ENCODE assay signal across 19 cellular contexts in genomic region chr11:7563269-7563668, GRCh38. TPM values are rescaled to one million over a fixed set of nuclear protein-coding genes. Genes with fewer than 3 reads are reported as not detected.
A peak's percentile ranks its signal among the peaks of the same experiment; 100 is the strongest.
DNase-seq lines count a peak whose midpoint lies in the region; ATAC-seq, FAIRE-seq and TF ChIP-seq lines count a peak whose summit lies in the region.
"Had no signal": no experiment of that assay in that cellular context is flagged by ENCODE, and none has a peak within 500 bp of the region (broad histone marks: within the 10 kb centered on the region; RNA-seq: fewer than 3 reads in every experiment).

No MANE protein-coding gene starts in this region.

- no peaks in the 10 kb centered on the region for H3K79me2 ChIP-seq in HepG2 (ENCODE audit: insufficient read depth, low read length)

- 86% methylated on average over 2 of the region's 2 CpGs for WGBS in HepG2 (ENCODE audit: low lambda C conversion rate)
- WGBS in right lobe of liver (ENCODE audit: insufficient coverage, low coverage, low lambda C conversion rate, missing lambda C conversion rate), result 74% methylated on average over 2 of the region's 2 CpGs

- H3K4me2 ChIP-seq in HepG2 (ENCODE audit: low read depth, low read length), result no peak overlapping the region

- in situ Hi-C loops in HepG2 (cut with HindIII; ENCODE audit: extremely low pct_ligation_motif_present, low pct_unique_long_range_greater_than_20kb), result no loop called here

- H3K4me1 Mint-ChIP-seq in WTC11 (peaks cover 41% of the 10 kb centered on the region), mesothelial cell of epicardium (peaks cover 60% of the 10 kb centered on the region)

- H3K4me3 ChIP-seq in HepG2 (replicated peaks in 1 of 3; ENCODE audit: insufficient read depth in 1 of 3, low read depth in 2 of 3, low read length in 3 of 3), result no peak overlapping the region
- no peak overlapping the region for H3K4me3 ChIP-seq in right lobe of liver

- H3K4me1 ChIP-seq in HepG2 (ENCODE audit: insufficient read depth, low read length) (no peaks in the 10 kb centered on the region), right lobe of liver (no peaks in the 10 kb centered on the region)

- TF ChIP-seq CTCF in HepG2 (CRISPR knock-in tag; IDR thresholded peaks at IDR 0.05) (no peak), right lobe of liver (IDR thresholded peaks at IDR 0.05) (no peak), WTC11 (IDR thresholded peaks at IDR 0.05) (no peak), mesothelial cell of epicardium (IDR thresholded peaks at IDR 0.05; ENCODE audit: unreplicated experiment) (no peak)

- H3K36me3 ChIP-seq in HepG2 (replicated peaks in 1 of 2; ENCODE audit: control insufficient read depth in 1 of 2, insufficient read depth in 2 of 2, low read length in 2 of 2), result peaks cover 0 to 3% of the 10 kb centered on the region in 2 experiments; a peak in 1 of 5 replicates
- no peaks in the 10 kb centered on the region for H3K36me3 ChIP-seq in right lobe of liver

- H3K9me3 ChIP-seq in HepG2 (ENCODE audit: low read length) (no peaks in the 10 kb centered on the region), right lobe of liver (no peaks in the 10 kb centered on the region)

- DNase-seq in HepG2 (ENCODE audit: low spot score) (no peak), right lobe of liver (no peak), WTC11 (ENCODE audit: low spot score) (no peak), mesothelial cell of epicardium (ENCODE audit: low spot score in 2 of 2, unreplicated experiment in 2 of 2) (no peak), posterior cingulate gyrus (no peak)
- DNase-seq: DMS 273 treated with DMSO at 0.1 percent for 48 hours, EL, H7, KBM-7, NCI-H1436, NCI-H2029 treated with DMSO at 0.1 percent for 48 hours, NCI-H524, SW 1271 had no signal

- BruUV-seq in HepG2 (replicated peaks; lab: Mats Ljungman, UMichigan), result no TSS peak

- TF ChIP-seq EP300 in HepG2 (IDR thresholded peaks at IDR 0.05; ENCODE audit: low read depth in 2 of 2, low read length in 2 of 2) (no peak), HepG2 (CRISPR knock-in tag; IDR thresholded peaks at IDR 0.05; ENCODE audit: borderline replicate concordance) (no peak)

- H3K36me3 Mint-ChIP-seq in WTC11 (peaks cover 9% of the 10 kb centered on the region), mesothelial cell of epicardium (peaks cover 8% of the 10 kb centered on the region)

- H3K27ac Mint-ChIP-seq in WTC11 (no peak overlapping the region; the same call in 1 of the 2 replicates), mesothelial cell of epicardium (peak overlapping the region; percentile 91)

- no peaks in the 10 kb centered on the region for H4K20me1 ChIP-seq in HepG2 (ENCODE audit: insufficient read depth, low read length)

- CTCF ChIA-PET in HepG2 (lab: Yijun Ruan, JAX; ENCODE audit: low intra/inter-chr PET ratio, low total read pairs), result interaction anchor here (0.7 kb wide), 1 partner anchor 431 kb away, joined by 5 read pairs; no protein-coding TSS in a partner anchor
- CTCF ChIA-PET in WTC11 (lab: Charles Lee), result interaction anchor here (0.8 kb wide), 1 partner anchor 8 kb away, joined by 3 read pairs; no protein-coding TSS in a partner anchor

- intact Hi-C loops in HepG2 (cut with micrococcal nuclease; ENCODE audit: unreplicated experiment), result no loop called here
- intact Hi-C loops in right lobe of liver (cut with DNase I), result loop anchor here in 1 of 2 donors (10.0 kb wide), 1 partner anchor 48 kb away; the partner anchor contains the start of gene PPFIBP2
- intact Hi-C loops in posterior cingulate gyrus (cut with DNase I), result no loop called here

- H3K4me3 Mint-ChIP-seq in WTC11 (no peak overlapping the region), mesothelial cell of epicardium (no peak overlapping the region)

- no peak overlapping the region for H3K9ac ChIP-seq in HepG2 (ENCODE audit: insufficient read depth, low read depth, low read length)

- TF ChIP-seq POLR2A in HepG2 (IDR thresholded peaks at IDR 0.05; ENCODE audit: insufficient read depth in 1 of 2, low read depth in 2 of 2, low read length in 2 of 2), result no peak
- TF ChIP-seq POLR2A in right lobe of liver (IDR thresholded peaks at IDR 0.05), result no peak

- H3K9me3 Mint-ChIP-seq in WTC11, result peaks cover 6% of the 10 kb centered on the region
- H3K9me3 Mint-ChIP-seq in mesothelial cell of epicardium, result no peaks in the 10 kb centered on the region

- ATAC-seq in HepG2 (no peak; the same call in 2 of the 3 replicates), right lobe of liver (no peak), WTC11 (peak; percentile 66), GM18520 (IDR thresholded peaks at IDR 0.05; ENCODE audit: unreplicated experiment) (no peak), GM19351 (IDR thresholded peaks at IDR 0.05; ENCODE audit: unreplicated experiment) (no peak), HG02798 (IDR thresholded peaks at IDR 0.05; ENCODE audit: poor library complexity, unreplicated experiment) (no peak)

- TF ChIP-seq RAD21 in HepG2 (CRISPR knock-in tag; IDR thresholded peaks at IDR 0.05), result no peak

- no peak overlapping the region for H2AFZ ChIP-seq in HepG2 (ENCODE audit: low read length)

- H3K27me3 ChIP-seq in HepG2 (ENCODE audit: control insufficient read depth in 1 of 2, insufficient read depth in 2 of 2, low read length in 2 of 2) (no peaks in the 10 kb centered on the region), right lobe of liver (no peaks in the 10 kb centered on the region)

- POLR2A ChIA-PET in HepG2 (lab: Yijun Ruan, JAX) (no interaction called here), WTC11 (lab: Charles Lee) (no interaction called here)

- FAIRE-seq in HepG2 (lab: Jason Lieb, UNC), result no peak
- FAIRE-seq: GM19239 had no signal

- H3K27ac ChIP-seq in HepG2 (ENCODE audit: extremely low read length, insufficient read depth, low read length), result peak overlapping the region; percentile 7
- no peak overlapping the region for H3K27ac ChIP-seq in right lobe of liver
- H3K27ac ChIP-seq: C4-2B, HL-60 had no signal

- H3K27me3 Mint-ChIP-seq in WTC11 (ENCODE audit: low read depth) (no peaks in the 10 kb centered on the region), mesothelial cell of epicardium (ENCODE audit: low read depth) (no peaks in the 10 kb centered on the region)

TF ChIP-seq in HepG2, 621 proteins besides CTCF, POLR2A, EP300 and RAD21 (continues in another document):
- TF ChIP-seq SMAD1 (CRISPR knock-in tag; IDR thresholded peaks at IDR 0.05; ENCODE audit: borderline replicate concordance, low read depth), result no peak
- no peak for TF ChIP-seq ZNF432 (CRISPR knock-in tag; IDR thresholded peaks at IDR 0.05; ENCODE audit: borderline replicate concordance)
- no peak for TF ChIP-seq ATF1 (CRISPR knock-in tag; IDR thresholded peaks at IDR 0.05)

TF ChIP-seq in WTC11, 78 proteins besides CTCF, POLR2A, EP300 and RAD21 (continues in another document):
- TF ChIP-seq NFYB (CRISPR knock-in tag; conservative IDR thresholded peaks at IDR 0.05; ENCODE audit: low read depth) (no peak), SMAD4 (CRISPR knock-in tag; IDR thresholded peaks at IDR 0.05) (no peak), TEAD4 (CRISPR knock-in tag; IDR thresholded peaks at IDR 0.05) (no peak)

RNA-seq across cellular contexts. Expression of gene PPFIBP2, which starts 49.5 kb away (rescaled TPM):
- total RNA-seq in HepG2 (2016; rRNA removed; fragmentation: Illumina TruSeq; extraction: Trizol) (15.0 and 15.8 TPM in 2 replicates), right lobe of liver (10 to 100 TPM; 25.5 to 69.3 (median 46.6) TPM), WTC11 (2021) (12.5 to 21.4 TPM (median 12.9 TPM) in 3 replicates), mesothelial cell of epicardium (65.8 to 73.8 TPM (median 69.1 TPM) in 3 replicates)
- 10.1 and 10.8 TPM in 2 replicates for total RNA-seq in HepG2 (2016; cell fraction: cytosol; rRNA removed; fragmentation: Illumina TruSeq; extraction: Trizol; ENCODE audit: low read depth)
- total RNA-seq in HepG2 (2016; cell fraction: insoluble cytoplasmic fraction; rRNA removed; fragmentation: Illumina TruSeq; extraction: Trizol), result 15.1 and 19.3 TPM in 2 replicates
- 9.3 and 12.0 TPM in 2 replicates for total RNA-seq in HepG2 (2016; cell fraction: membrane; rRNA removed; fragmentation: Illumina TruSeq; extraction: Trizol)
- 22.7 and 24.0 TPM in 2 replicates for total RNA-seq in HepG2 (2016; cell fraction: nucleus; rRNA removed; fragmentation: Illumina TruSeq; extraction: Trizol)
- polyA plus RNA-seq in HepG2 (2011; rRNA removed), result 41.6 and 52.5 TPM in 2 replicates
- 21.9 and 27.8 TPM in 2 replicates for polyA plus RNA-seq in HepG2 (2011; cell fraction: cytosol; rRNA removed)
- polyA plus RNA-seq in HepG2 (2011; cell fraction: nucleus; rRNA removed), result 94.0 and 96.1 TPM in 2 replicates
- polyA plus RNA-seq in HepG2 (2012), result 27.5 and 36.7 TPM in 2 replicates
- polyA plus RNA-seq in HepG2 (2016; cell fraction: cytosol; fragmentation: Illumina TruSeq; extraction: Trizol; ENCODE audit: low read depth), result 2.4 and 2.9 TPM in 2 replicates
- polyA plus RNA-seq in HepG2 (2016; cell fraction: insoluble cytoplasmic fraction; fragmentation: Illumina TruSeq; extraction: Trizol; ENCODE audit: low read depth), result 9.9 and 13.6 TPM in 2 replicates
- 4.7 and 5.9 TPM in 2 replicates for polyA plus RNA-seq in HepG2 (2016; cell fraction: membrane; fragmentation: Illumina TruSeq; extraction: Trizol; ENCODE audit: low read depth)
- polyA plus RNA-seq in HepG2 (2016; cell fraction: nucleus; fragmentation: Illumina TruSeq; extraction: Trizol; ENCODE audit: insufficient read depth, low read depth), result 17.2 and 18.8 TPM in 2 replicates
- polyA minus RNA-seq in HepG2 (2011; rRNA and poly(A)+ RNA removed; ENCODE audit: low replicate concordance), result 32.4 and 88.1 TPM in 2 replicates
- polyA minus RNA-seq in HepG2 (2011; cell fraction: cytosol; rRNA and poly(A)+ RNA removed), result 34.5 and 36.9 TPM in 2 replicates
- polyA minus RNA-seq in HepG2 (2011; cell fraction: nucleus; rRNA and poly(A)+ RNA removed), result 174 and 179 TPM in 2 replicates
